16 cellular contexts compared by ENCODE assay signal in genomic region chr3:50257990-50258389, GRCh38. TPM values are rescaled to one million over a fixed set of nuclear protein-coding genes. Genes with fewer than 3 reads are reported as not detected.
DNase-seq lines count a peak whose midpoint lies in the region; ATAC-seq and TF ChIP-seq lines count a peak whose summit lies in the region.
"Had no signal": no experiment of that assay in that cellular context is flagged by ENCODE, and none has a peak within 500 bp of the region (broad histone marks: within the 10 kb centered on the region; RNA-seq: fewer than 3 reads in every experiment).

No MANE protein-coding gene starts in this region.

- no peaks in the 10 kb centered on the region for H4K20me1 ChIP-seq in mammary epithelial cell (ENCODE audit: insufficient read depth, low read length)

- H3K9ac ChIP-seq in mammary epithelial cell (ENCODE audit: insufficient read depth, low read length) = no peak overlapping the region
- H3K9ac ChIP-seq: KMS-11 had no signal

- no peaks in the 10 kb centered on the region for H3K36me3 ChIP-seq in breast epithelium
- peaks cover 20% of the 10 kb centered on the region for H3K36me3 ChIP-seq in mammary epithelial cell (ENCODE audit: insufficient read depth, low read length)
- H3K36me3 ChIP-seq in transverse colon = peaks cover 0 to 12% (median 3%) of the 10 kb centered on the region in 4 donors
- H3K36me3 ChIP-seq in H7 (replicated peaks; ENCODE audit: control insufficient read depth, insufficient read depth, low read length) = peaks cover 20% of the 10 kb centered on the region

- WGBS in mammary epithelial cell (ENCODE audit: low coverage, missing lambda C conversion rate) = 77% methylated on average over 5 of the region's 11 CpGs
- WGBS in transverse colon (ENCODE audit: low coverage in 1 of 2), 2 donors = 84% methylated on average over 11 of the region's 11 CpGs; no CpG with 5 or more reads in 1 of the 2 donors

- peak overlapping the region; percentile 72 to 100 for H3K27ac ChIP-seq in breast epithelium
- H3K27ac ChIP-seq in mammary epithelial cell (ENCODE audit: insufficient read depth, low read depth, low read length) = no peak overlapping the region
- H3K27ac ChIP-seq in dorsolateral prefrontal cortex = peak overlapping the region; percentile 39 to 100 (median 100)
- peak overlapping the region in 3 of 4 donors; percentile 94 to 97 (median 95) for H3K27ac ChIP-seq in transverse colon
- H3K27ac ChIP-seq: HL-60, KMS-11 had no signal

- no TSS peak for BruUV-seq in mammary epithelial cell (replicated peaks; lab: Mats Ljungman, UMichigan)

- peaks cover 5% of the 10 kb centered on the region for H3K36me3 Mint-ChIP-seq in neural crest cell (ENCODE audit: low read depth)
- H3K36me3 Mint-ChIP-seq: natural killer cell had no signal

- H3K4me1 Mint-ChIP-seq in neural crest cell = peaks cover 48% of the 10 kb centered on the region

- H3K27me3 ChIP-seq in breast epithelium (no peaks in the 10 kb centered on the region), mammary epithelial cell (ENCODE audit: insufficient read depth, low read length) (no peaks in the 10 kb centered on the region), dorsolateral prefrontal cortex (no peaks in the 10 kb centered on the region), transverse colon (no peaks in the 10 kb centered on the region), H7 (ENCODE audit: control insufficient read depth, insufficient read depth, low read length) (no peaks in the 10 kb centered on the region)

- TF ChIP-seq CTCF in breast epithelium (IDR thresholded peaks at IDR 0.05) (no peak), mammary epithelial cell (conservative IDR thresholded peaks at IDR 0.05 in 1 of 2, IDR thresholded peaks at IDR 0.05 in 1 of 2; ENCODE audit: extremely low read depth in 1 of 2, insufficient read depth in 1 of 2, low read depth in 1 of 2, low read length in 2 of 2) (no peak), dorsolateral prefrontal cortex (IDR thresholded peaks at IDR 0.05 in 54 of 56, conservative IDR thresholded peaks at IDR 0.05 in 2 of 56; ENCODE audit: low read depth in 1 of 56, partially characterized antibody in 56 of 56) (no peak), neural crest cell (conservative IDR thresholded peaks at IDR 0.05) (no peak), transverse colon (IDR thresholded peaks at IDR 0.05) (no peak)

- in situ Hi-C loops in mammary epithelial cell (cut with MboI; ENCODE audit: low sequenced_read_pairs in 2 of 2) (no loop called here), transverse colon (cut with MboI; ENCODE audit: low pct_ligation_motif_present in 1 of 4, low pct_unique_long_range_greater_than_20kb in 1 of 4, low sequenced_read_pairs in 3 of 4) (no loop called here)

- no peak for TF ChIP-seq EP300 in transverse colon (IDR thresholded peaks at IDR 0.05; ENCODE audit: low read depth)

- CTCF ChIA-PET in mammary epithelial cell (lab: Charles Lee; ENCODE audit: low non-redundant PET) = no interaction called here

- H3K4me3 ChIP-seq in breast epithelium = no peak overlapping the region
- no peak overlapping the region for H3K4me3 ChIP-seq in mammary epithelial cell (replicated peaks in 1 of 3; ENCODE audit: insufficient read depth in 1 of 3, low read depth in 2 of 3, low read length in 3 of 3)
- H3K4me3 ChIP-seq in dorsolateral prefrontal cortex = peak overlapping the region in 1 of 59 donors; percentile 2
- H3K4me3 ChIP-seq in transverse colon = no peak overlapping the region
- H3K4me3 ChIP-seq in H7 (ENCODE audit: insufficient read depth, low read depth, low read length) = no peak overlapping the region

- no peak for ATAC-seq in GM21423 (IDR thresholded peaks at IDR 0.05; ENCODE audit: unreplicated experiment)
- ATAC-seq: left colon, natural killer cell had no signal

- H3K9me3 ChIP-seq in breast epithelium (no peaks in the 10 kb centered on the region), mammary epithelial cell (replicated peaks; ENCODE audit: insufficient read depth, low read length) (no peaks in the 10 kb centered on the region), transverse colon (no peaks in the 10 kb centered on the region)

- H3K4me2 ChIP-seq in mammary epithelial cell (ENCODE audit: insufficient read depth, low read depth, low read length) = no peak overlapping the region
- H3K4me2 ChIP-seq: KMS-11 had no signal

- intact Hi-C loops in breast epithelium (cut with DNase I; ENCODE audit: low total_unique reads) = no loop called here
- intact Hi-C loops in mammary epithelial cell (cut with micrococcal nuclease) = no loop called here
- intact Hi-C loops in dorsolateral prefrontal cortex (cut with DNase I) = loop anchor here in 1 of 2 donors (2.0 kb wide), 1 partner anchor 15 kb away; no protein-coding TSS in a partner anchor
- intact Hi-C loops in transverse colon (cut with DNase I; ENCODE audit: low total_unique reads) = no loop called here

- peak overlapping the region; percentile 72 for H3K4me3 Mint-ChIP-seq in neural crest cell

- TF ChIP-seq POLR2A in breast epithelium (IDR thresholded peaks at IDR 0.05) = no peak
- no peak for TF ChIP-seq POLR2A in transverse colon (IDR thresholded peaks at IDR 0.05)

- no peaks in the 10 kb centered on the region for H3K27me3 Mint-ChIP-seq in neural crest cell (ENCODE audit: low read depth)

- H3K9me3 Mint-ChIP-seq in neural crest cell = no peaks in the 10 kb centered on the region
- H3K9me3 Mint-ChIP-seq: natural killer cell had no signal

- peak overlapping the region; percentile 96 for H3K27ac Mint-ChIP-seq in neural crest cell (ENCODE audit: unreplicated experiment)

- dilution Hi-C loops in mammary epithelial cell (cut with HindIII; ENCODE audit: low sequenced_read_pairs) = no loop called here

- no peak overlapping the region for H2AFZ ChIP-seq in mammary epithelial cell (ENCODE audit: low read depth, low read length)

- peaks cover 23% of the 10 kb centered on the region for H3K79me2 ChIP-seq in mammary epithelial cell (ENCODE audit: insufficient read depth, low read length)

- DNase-seq in breast epithelium (ENCODE audit: low spot score in 2 of 2) (no peak), mammary epithelial cell (no peak), dorsolateral prefrontal cortex (no peak), neural crest cell (ENCODE audit: low read depth, low spot score) (no peak), transverse colon (no peak), iPS-NIHi7 (ENCODE audit: extremely low spot score) (no peak), H7 (no peak)
- DNase-seq: ACHN; activated CD4-positive, alpha-beta T cell treated with anti-CD3 and anti-CD28 coated beads, Interleukin-2, amount 50 U/mL, for 1 hour; GOT3; natural killer cell; T1000 had no signal

- H3K4me1 ChIP-seq in breast epithelium (peaks cover 9 to 21% of the 10 kb centered on the region in 2 donors), mammary epithelial cell (ENCODE audit: insufficient read depth, low read length) (peaks cover 40% of the 10 kb centered on the region), transverse colon (peaks cover 5 to 34% (median 16%) of the 10 kb centered on the region in 4 donors)

RNA-seq across cellular contexts. Expression of gene SEMA3B, which starts 11.0 kb away (rescaled TPM):
- total RNA-seq in breast epithelium (10 to 100 TPM; 10.1 to 17.6 (median 11.1) TPM), mammary epithelial cell (10 to 100 TPM in 1 of 2 donors, 1 to 10 TPM in 1; 4.3 to 15.5 TPM), dorsolateral prefrontal cortex (100 to 1,000 TPM in 85 of 120 experiments, 10 to 100 TPM in 35; 36.0 to 486 (median 135) TPM), neural crest cell (2.3 and 2.9 TPM in 2 replicates), transverse colon (100 to 1,000 TPM in 2 of 4 donors, 10 to 100 TPM in 2; 59.5 to 423 (median 122) TPM)
- 8.4 TPM for polyA plus RNA-seq in mammary epithelial cell
- polyA minus RNA-seq in mammary epithelial cell = 0.31 TPM
- total RNA-seq in H7 (2014; rRNA removed; shearing (Covaris generic)) = 2.8 and 4.4 TPM in 2 replicates

RNA-seq across cellular contexts. Expression of gene LSMEM2, which starts 20.9 kb away (rescaled TPM):
- total RNA-seq in breast epithelium (not detected), mammary epithelial cell (under 1 TPM in 1 of 2 donors, not detected in 1; 0.19 TPM), dorsolateral prefrontal cortex (1 to 10 TPM in 95 of 120 experiments, under 1 TPM in 23, not detected in 2; 0.31 to 7.4 (median 1.7) TPM), neural crest cell (not detected in 2 replicates), transverse colon (not detected)
- 0.05 TPM for polyA plus RNA-seq in mammary epithelial cell
- not detected for polyA minus RNA-seq in mammary epithelial cell
- total RNA-seq in H7 (2014; rRNA removed; shearing (Covaris generic)) = 0.07 and 1.2 TPM in 2 replicates
- total RNA-seq: left colon, natural killer cell had no signal

RNA-seq across cellular contexts. Expression of gene GNAI2, which starts 22.0 kb away (rescaled TPM):
- total RNA-seq in breast epithelium (100 to 1,000 TPM in 2 of 3 donors, 10 to 100 TPM in 1; 95.3 to 232 (median 162) TPM), mammary epithelial cell (100 to 1,000 TPM; 176 to 235 TPM), dorsolateral prefrontal cortex (100 to 1,000 TPM; 117 to 240 (median 161) TPM), neural crest cell (176 and 190 TPM in 2 replicates), transverse colon (100 to 1,000 TPM in 1 of 4 donors, 10 to 100 TPM in 3; 69.6 to 322 (median 74.8) TPM)
- 511 TPM for polyA plus RNA-seq in mammary epithelial cell
- 320 TPM for polyA minus RNA-seq in mammary epithelial cell
- total RNA-seq in H7 (2014; rRNA removed; shearing (Covaris generic)) = 204 and 246 TPM in 2 replicates

RNA-seq across cellular contexts. Expression of gene IFRD2, which starts 34.2 kb away (rescaled TPM):
- total RNA-seq in breast epithelium (10 to 100 TPM; 50.4 to 82.3 (median 72.7) TPM), mammary epithelial cell (100 to 1,000 TPM in 1 of 2 donors, 10 to 100 TPM in 1; 65.5 to 117 TPM), dorsolateral prefrontal cortex (10 to 100 TPM; 15.0 to 46.2 (median 28.8) TPM), neural crest cell (69.2 and 77.1 TPM in 2 replicates), transverse colon (100 to 1,000 TPM in 1 of 4 donors, 10 to 100 TPM in 3; 44.9 to 183 (median 59.5) TPM)
- polyA plus RNA-seq in mammary epithelial cell = 122 TPM
- polyA minus RNA-seq in mammary epithelial cell = 94.5 TPM
- 118 and 146 TPM in 2 replicates for total RNA-seq in H7 (2014; rRNA removed; shearing (Covaris generic))

RNA-seq across cellular contexts. Expression of gene HYAL3, which starts 41.2 kb away (rescaled TPM):
- total RNA-seq in breast epithelium (1 to 10 TPM; 2.3 to 6.4 (median 2.7) TPM), mammary epithelial cell (10 to 100 TPM in 1 of 2 donors, 1 to 10 TPM in 1; 9.7 to 12.7 TPM), dorsolateral prefrontal cortex (10 to 100 TPM in 25 of 120 experiments, 1 to 10 TPM in 95; 3.0 to 14.8 (median 8.4) TPM), neural crest cell (2.9 and 4.4 TPM in 2 replicates), transverse colon (10 to 100 TPM in 1 of 4 donors, 1 to 10 TPM in 2, under 1 TPM in 1; 0.79 to 11.2 (median 3.8) TPM)
- polyA plus RNA-seq in mammary epithelial cell = 23.8 TPM
- polyA minus RNA-seq in mammary epithelial cell = 12.6 TPM
- total RNA-seq in H7 (2014; rRNA removed; shearing (Covaris generic)) = 3.5 and 5.7 TPM in 2 replicates
